ENCODE assay signal across 6 cellular contexts in the genomic region with DNA sequence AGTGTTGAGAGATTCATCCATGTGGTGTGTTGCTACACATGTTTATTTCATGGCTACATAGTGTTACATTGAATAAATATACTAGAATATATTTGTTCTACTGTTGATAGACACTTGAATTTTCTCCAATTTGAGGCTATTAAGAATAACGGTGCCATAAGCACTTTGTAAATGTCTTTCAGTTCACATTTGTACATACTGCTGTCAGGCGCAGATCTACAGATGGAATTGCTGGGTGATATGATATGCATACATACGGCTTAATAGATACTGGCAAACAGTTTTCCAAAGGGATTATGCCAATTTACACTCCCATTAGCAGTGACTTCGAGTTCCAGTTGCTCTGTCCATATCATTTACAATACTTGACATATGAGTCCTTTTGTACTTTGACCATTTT. TPM values are rescaled to one million over a fixed set of nuclear protein-coding genes. Genes with fewer than 3 reads are reported as not detected.
"Had no signal": no experiment of that assay in that cellular context is flagged by ENCODE, and none has a peak within 500 bp of the region (broad histone marks: within the 10 kb centered on the region; RNA-seq: fewer than 3 reads in every experiment).

No MANE protein-coding gene starts in this region.

RNA-seq across cellular contexts. Expression of gene GYPE, which starts 33.5 kb away (rescaled TPM):
- total RNA-seq: neural crest cell, osteocyte, ovary, progenitor cell of endocrine pancreas, renal cortical epithelial cell, smooth muscle cell had no signal
- polyA plus RNA-seq: smooth muscle cell had no signal
